ENCODE assay signal across 32 cellular contexts in the genomic region with DNA sequence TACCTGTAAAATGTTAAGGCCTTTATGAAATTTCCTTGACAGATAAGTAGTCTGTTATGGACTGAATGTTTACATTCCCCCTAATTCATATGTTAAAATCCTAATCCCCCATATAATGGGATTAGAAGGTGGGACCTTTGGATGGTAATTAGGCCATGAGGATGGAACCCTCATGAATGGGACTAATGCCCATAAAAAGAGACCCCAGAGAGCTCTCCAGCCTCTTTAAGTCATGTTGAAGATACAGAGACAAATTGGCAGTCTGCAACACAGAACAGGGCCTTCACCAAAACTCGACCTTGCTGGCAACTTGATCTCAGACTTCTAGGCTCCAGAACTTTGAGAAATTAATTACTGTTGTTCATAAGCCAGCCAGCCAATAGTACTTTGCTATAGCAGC.
"Had no signal": no experiment of that assay in that cellular context is flagged by ENCODE, and none has a peak within 500 bp of the region (broad histone marks: within the 10 kb centered on the region; RNA-seq: fewer than 3 reads in every experiment).

No MANE protein-coding gene starts in this region.

- ATAC-seq: activated CD8-positive, alpha-beta T cell treated with anti-CD3 and anti-CD28 coated beads for 36 hours; activated T-cell treated with anti-CD3 and anti-CD28 coated beads, Interleukin-2, amount 50 U/mL, for 72 hours; activated T-helper 17 cell treated with anti-CD3 and anti-CD28 coated beads, Interleukin-2, amount 50 U/mL, for 72 hours; Panc1 had no signal

- H3K27me3 ChIP-seq: brain microvascular endothelial cell, cardiac muscle cell, SJCRH30 had no signal

- H3K36me3 ChIP-seq: brain microvascular endothelial cell, cardiac muscle cell, SJCRH30, WERI-Rb-1 had no signal

- H3K27ac ChIP-seq: brain microvascular endothelial cell, cardiac muscle cell, SJCRH30, SK-N-MC, WERI-Rb-1 had no signal

- H3K27me3 Mint-ChIP-seq: activated CD4-positive, alpha-beta T cell treated with anti-CD3 and anti-CD28 coated beads, Interleukin-2, amount 10 ng/mL, durations not matched to agents 24 days and 14 days; activated CD8-positive, alpha-beta T cell treated with anti-CD3 and anti-CD28 coated beads for 36 hours; activated naive CD8-positive, alpha-beta T cell treated with anti-CD3 and anti-CD28 coated beads for 36 hours; activated T-helper 17 cell treated with anti-CD3 and anti-CD28 coated beads, Interleukin-2, amount 50 U/mL, for 72 hours; central memory CD8-positive, alpha-beta T cell had no signal

- H3K4me3 ChIP-seq: cardiac muscle cell, SJCRH30, SK-N-MC had no signal

- H3K4me3 Mint-ChIP-seq: activated CD4-positive, alpha-beta T cell treated with anti-CD3 and anti-CD28 coated beads, Interleukin-2, amount 10 ng/mL, durations not matched to agents 24 days and 14 days; activated CD8-positive, alpha-beta T cell treated with anti-CD3 and anti-CD28 coated beads for 36 hours; activated naive CD8-positive, alpha-beta T cell treated with anti-CD3 and anti-CD28 coated beads for 36 hours; activated T-cell treated with anti-CD3 and anti-CD28 coated beads, Interleukin-2, amount 50 U/mL, for 72 hours; activated T-helper 17 cell treated with anti-CD3 and anti-CD28 coated beads, Interleukin-2, amount 50 U/mL, for 72 hours; central memory CD8-positive, alpha-beta T cell had no signal

- H3K36me3 Mint-ChIP-seq: activated naive CD8-positive, alpha-beta T cell treated with anti-CD3 and anti-CD28 coated beads for 36 hours had no signal

- H3K27ac Mint-ChIP-seq: activated CD4-positive, alpha-beta T cell treated with anti-CD3 and anti-CD28 coated beads, Interleukin-2, amount 10 ng/mL, durations not matched to agents 24 days and 14 days; activated CD8-positive, alpha-beta T cell treated with anti-CD3 and anti-CD28 coated beads for 36 hours; activated naive CD8-positive, alpha-beta T cell treated with anti-CD3 and anti-CD28 coated beads for 36 hours; activated T-cell treated with anti-CD3 and anti-CD28 coated beads, Interleukin-2, amount 50 U/mL, for 72 hours; activated T-helper 17 cell treated with anti-CD3 and anti-CD28 coated beads, Interleukin-2, amount 50 U/mL, for 72 hours had no signal

- H3K4me1 ChIP-seq: SJCRH30 had no signal

- H3K4me1 Mint-ChIP-seq: activated CD4-positive, alpha-beta T cell treated with anti-CD3 and anti-CD28 coated beads, Interleukin-2, amount 10 ng/mL, durations not matched to agents 24 days and 14 days; activated naive CD8-positive, alpha-beta T cell treated with anti-CD3 and anti-CD28 coated beads for 36 hours; activated T-helper 17 cell treated with anti-CD3 and anti-CD28 coated beads, Interleukin-2, amount 50 U/mL, for 72 hours; central memory CD8-positive, alpha-beta T cell had no signal

- DNase-seq: activated CD4-positive, alpha-beta T cell treated with anti-CD3 and anti-CD28 coated beads, Interleukin-2, amount 10 ng/mL, durations not matched to agents 24 days and 14 days; activated CD4-positive, alpha-beta T cell treated with anti-CD3 and anti-CD28 coated beads, Interleukin-2, amount 50 U/mL, for 4 hours; activated CD8-positive, alpha-beta T cell treated with anti-CD3 and anti-CD28 coated beads for 36 hours; activated effector memory CD4-positive, alpha-beta T cell treated with anti-CD3 and anti-CD28 coated beads, Interleukin-2, amount 50 U/mL, for 16 hours; activated naive CD4-positive, alpha-beta T cell; activated naive CD4-positive, alpha-beta T cell treated with anti-CD3 and anti-CD28 coated beads, Interleukin-2, amount 50 U/mL, for 16 hours; activated naive CD8-positive, alpha-beta T cell treated with anti-CD3 and anti-CD28 coated beads for 36 hours; activated T-cell treated with anti-CD3 and anti-CD28 coated beads, Interleukin-2, amount 50 U/mL, for 1 hour; activated T-cell treated with anti-CD3 and anti-CD28 coated beads, Interleukin-2, amount 50 U/mL, for 72 hours; amniotic stem cell; aorta; brain microvascular endothelial cell; Karpas-422; MM.1S; MV-4-11; NCI-H1092; NCI-H1436 treated with DMSO at 0.1 percent for 48 hours; NCI-H1694 treated with DMSO at 0.1 percent for 48 hours; NCI-H2029; NCI-H345; NCI-H526 treated with DMSO at 0.1 percent for 48 hours; NK-92 treated with Interleukin-12 subunit alpha and Interleukin-12 subunit beta, amount 100 ng/mL, for 24 hours; OCI-M1; SHP77; SJCRH30; T1000; WERI-Rb-1 had no signal
